17 cellular contexts compared by ENCODE assay signal in the genomic region with DNA sequence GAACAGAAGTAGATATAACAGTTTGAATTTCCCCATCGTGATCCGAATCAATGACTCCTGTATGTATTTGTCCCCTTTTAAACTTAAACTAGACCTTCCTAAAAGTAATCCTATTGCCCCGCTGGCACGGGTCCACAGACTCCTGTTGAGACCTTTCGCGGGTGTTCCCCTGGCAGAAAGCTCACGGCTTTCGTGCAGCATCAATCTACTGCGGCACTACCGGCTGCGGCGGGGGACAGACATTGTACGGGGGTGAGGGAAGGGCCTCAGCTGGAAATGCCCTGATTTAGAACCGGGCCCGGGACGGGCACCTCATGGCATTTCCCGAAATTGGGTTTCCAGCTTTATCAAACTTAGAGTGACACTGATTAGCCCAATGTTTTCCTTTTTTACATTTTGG. TPM values are rescaled to one million over a fixed set of nuclear protein-coding genes. Genes with fewer than 3 reads are reported as not detected.
"Had no signal": no experiment of that assay in that cellular context is flagged by ENCODE, and none has a peak within 500 bp of the region (broad histone marks: within the 10 kb centered on the region; RNA-seq: fewer than 3 reads in every experiment).

No MANE protein-coding gene starts in this region.

- ATAC-seq: lower lobe of right lung, right lobe of liver had no signal

- H3K36me3 Mint-ChIP-seq: mesothelial cell of epicardium had no signal

- H3K4me3 ChIP-seq: breast epithelium, lower lobe of right lung, prostate gland, right lobe of liver, SJSA1 had no signal

- H3K9me3 Mint-ChIP-seq: mesothelial cell of epicardium had no signal

- H3K4me1 ChIP-seq: breast epithelium, prostate gland, right lobe of liver had no signal

- H3K36me3 ChIP-seq: breast epithelium, prostate gland, right lobe of liver, SJSA1 had no signal

- H3K27ac ChIP-seq: breast epithelium, lower lobe of right lung, prostate gland, right lobe of liver, SJSA1 had no signal

- H3K27ac Mint-ChIP-seq: endodermal cell, mesothelial cell of epicardium had no signal

- H3K9me3 ChIP-seq: breast epithelium, lower lobe of right lung, prostate gland, right lobe of liver, SJSA1 had no signal

- H3K27me3 ChIP-seq: breast epithelium, right lobe of liver had no signal

- H3K27me3 Mint-ChIP-seq: activated naive CD8-positive, alpha-beta T cell treated with anti-CD3 and anti-CD28 coated beads, Interleukin-2, amount 10 ng/mL, durations not matched to agents 7 days and 5 days had no signal

- DNase-seq: activated gamma-delta T cell; activated naive CD8-positive, alpha-beta T cell treated with anti-CD3 and anti-CD28 coated beads, Interleukin-2, amount 10 ng/mL, durations not matched to agents 7 days and 5 days; anterior cingulate cortex; dermis blood vessel endothelial cell; endodermal cell; erythroblast; hippocampal formation; lower lobe of right lung; occipital lobe; stimulated activated CD4-positive, alpha-beta T cell treated with anti-CD3 and anti-CD28 coated beads, Interleukin-2, amount 100 ng/mL, for 24 hours had no signal

- H3K4me3 Mint-ChIP-seq: activated naive CD8-positive, alpha-beta T cell treated with anti-CD3 and anti-CD28 coated beads, Interleukin-2, amount 10 ng/mL, durations not matched to agents 7 days and 5 days; endodermal cell; mesothelial cell of epicardium had no signal

RNA-seq across cellular contexts. Expression of a gene that starts 19.1 kb away (rescaled TPM):
- total RNA-seq: breast epithelium, cerebellum, dermis blood vessel endothelial cell, lower lobe of right lung, occipital lobe, right lobe of liver, SJSA1, urinary bladder had no signal
- polyA plus RNA-seq: urinary bladder had no signal

RNA-seq across cellular contexts. Expression of a gene that starts 32.4 kb away (rescaled TPM):
- total RNA-seq: activated naive CD8-positive, alpha-beta T cell treated with anti-CD3 and anti-CD28 coated beads, Interleukin-2, amount 10 ng/mL, durations not matched to agents 7 days and 5 days had no signal

RNA-seq across cellular contexts. Expression of a gene that starts 33.7 kb away (rescaled TPM):
- total RNA-seq: dermis blood vessel endothelial cell had no signal

RNA-seq across cellular contexts. Expression of a gene that starts 43.3 kb away (rescaled TPM):
- total RNA-seq: cerebellum, dermis blood vessel endothelial cell, occipital lobe, SJSA1 had no signal
